8 cellular contexts compared by ENCODE assay signal in the genomic region with DNA sequence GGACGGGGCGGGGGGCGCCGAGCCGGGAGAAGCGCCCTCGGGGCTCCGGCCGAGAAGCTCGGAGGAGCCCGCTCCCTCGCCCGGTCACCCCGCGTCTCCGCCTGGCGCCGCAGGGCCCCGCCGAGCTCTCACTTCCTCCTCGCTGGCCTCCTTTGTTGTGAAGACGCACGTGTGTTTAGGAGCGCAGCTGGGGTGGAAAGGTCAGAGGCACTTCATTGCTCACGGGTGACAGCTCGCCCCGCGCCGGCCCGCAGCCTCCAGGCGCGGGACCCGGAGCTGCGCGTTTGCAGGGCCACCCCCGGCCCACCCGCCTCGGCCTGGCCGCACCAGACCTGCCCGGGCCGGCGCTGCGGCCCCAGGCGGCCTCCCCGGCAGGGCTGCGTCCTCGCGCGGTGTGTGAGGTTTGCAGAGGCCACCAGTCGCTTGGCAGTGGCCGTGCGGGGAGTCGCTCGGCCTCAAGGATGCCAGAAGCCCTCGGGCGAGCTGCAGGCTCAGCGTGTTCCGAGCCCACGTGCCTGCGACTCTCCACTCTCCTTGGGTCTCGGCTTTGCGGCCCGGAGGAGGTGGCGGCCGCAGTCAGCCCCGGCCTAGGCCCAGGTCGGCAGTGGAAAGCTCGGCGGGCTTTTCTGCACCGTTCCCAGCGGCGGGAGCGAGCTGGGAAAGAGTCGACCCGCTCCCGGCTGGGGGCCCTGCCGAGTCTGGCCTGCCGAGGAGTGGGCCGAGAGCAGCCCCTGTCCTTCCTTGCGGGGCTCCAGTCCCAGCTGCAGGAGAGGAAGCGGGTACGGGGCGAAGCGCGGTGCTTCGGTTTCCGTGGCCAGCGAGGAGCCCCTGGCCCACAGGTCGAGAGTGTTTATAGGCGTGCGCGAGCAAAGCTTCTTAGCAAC. TPM values are rescaled to one million over a fixed set of nuclear protein-coding genes. Genes with fewer than 3 reads are reported as not detected.
DNase-seq lines count a peak whose midpoint lies in the region; ATAC-seq lines count a peak whose summit lies in the region.

No MANE protein-coding gene starts in this region.

- H3K23ac ChIP-seq in neuronal stem cell (ENCODE audit: low read depth, low read length, poor library complexity), result peak overlapping the region; percentile 25

- no peak overlapping the region for H3K4ac ChIP-seq in neuronal stem cell (ENCODE audit: low read length)

- peaks cover 3 to 4% of the 10 kb centered on the region in 2 donors for H3K4me1 ChIP-seq in neuronal stem cell (ENCODE audit: control insufficient read depth in 2 of 2, insufficient read depth in 1 of 2, low read depth in 1 of 2, low read length in 2 of 2)

- H3K9me3 ChIP-seq in neuronal stem cell (replicated peaks in 1 of 2; ENCODE audit: control insufficient read depth in 2 of 2, insufficient read depth in 1 of 2, low read depth in 1 of 2, low read length in 2 of 2), result no peaks in the 10 kb centered on the region

- no peak overlapping the region for H2BK15ac ChIP-seq in neuronal stem cell (ENCODE audit: low read length)

- H2AK5ac ChIP-seq in neuronal stem cell (ENCODE audit: low read depth, low read length), result no peak overlapping the region

- peak overlapping the region; percentile 83 for H2AFZ ChIP-seq in neuronal stem cell (ENCODE audit: low read length)

- H2BK12ac ChIP-seq in neuronal stem cell (ENCODE audit: low read length), result no peak overlapping the region

- H2BK5ac ChIP-seq in neuronal stem cell (ENCODE audit: low read length), result peak overlapping the region; percentile 13

- H4K91ac ChIP-seq in neuronal stem cell (ENCODE audit: low read depth, low read length, poor library complexity), result no peak overlapping the region

- peaks cover 5% of the 10 kb centered on the region for H3K79me1 ChIP-seq in neuronal stem cell (ENCODE audit: low read depth, low read length)

- H3K27ac ChIP-seq in neuronal stem cell (replicated peaks; ENCODE audit: low read length), result no peak overlapping the region

- no peak overlapping the region for H2BK120ac ChIP-seq in neuronal stem cell (ENCODE audit: low read depth, low read length)

- no peaks in the 10 kb centered on the region for H3K36me3 ChIP-seq in neuronal stem cell (replicated peaks in 1 of 2; ENCODE audit: control insufficient read depth in 2 of 2, insufficient read depth in 2 of 2, low read length in 2 of 2)

- H3K4me3 ChIP-seq in neuronal stem cell (ENCODE audit: low read length in 2 of 2), result peak overlapping the region; percentile 18 to 46

- H4K8ac ChIP-seq in neuronal stem cell (ENCODE audit: low read depth, low read length), result no peak overlapping the region

- peak overlapping the region; percentile 73 for H3K4me2 ChIP-seq in neuronal stem cell (ENCODE audit: insufficient read depth, low read length, poor library complexity, severe bottlenecking)

- H3K27me3 ChIP-seq in neuronal stem cell (ENCODE audit: control insufficient read depth in 3 of 3, insufficient read depth in 3 of 3, low read depth in 1 of 3, low read length in 3 of 3), result peaks cover 52 to 92% (median 83%) of the 10 kb centered on the region in 3 experiments

- no CpG with 5 or more reads among the region's 92 CpGs for WGBS in neuronal stem cell (ENCODE audit: extremely low coverage in 2 of 2, insufficient read length in 2 of 2, insufficient replicate concordance in 1 of 2), 2 donors

- H3K18ac ChIP-seq in neuronal stem cell (ENCODE audit: low read length), result peak overlapping the region; percentile 92

- H3K9ac ChIP-seq in neuronal stem cell (ENCODE audit: low read depth, low read length, poor library complexity), result peak overlapping the region; percentile 82

- no peak overlapping the region for H3K14ac ChIP-seq in neuronal stem cell (ENCODE audit: low read length)

- ATAC-seq in GM21786 (IDR thresholded peaks at IDR 0.05; ENCODE audit: unreplicated experiment), result no peak
- ATAC-seq in HG03469 (IDR thresholded peaks at IDR 0.05; ENCODE audit: unreplicated experiment), result no peak
- no peak for ATAC-seq in HG02642 (IDR thresholded peaks at IDR 0.05; ENCODE audit: poor library complexity, unreplicated experiment)

- DNase-seq in ELF-1 (ENCODE audit: low read depth, low spot score) (peak; percentile 76), NCI-H226 (peak; percentile 12), germinal center (ENCODE audit: low spot score) (peak; percentile 72), neuronal stem cell (ENCODE audit: low spot score) (no peak), AG08396 (ENCODE audit: low spot score) (no peak)

RNA-seq across cellular contexts. Expression of a gene that starts 5.3 kb away (rescaled TPM):
- polyA plus RNA-seq in neuronal stem cell (2013, experiment 1 of 2), result 0.52 TPM
- 0.53 TPM for polyA plus RNA-seq in neuronal stem cell (2013, experiment 2 of 2)

Comparison
In these comparisons a context has a peak if more than half of its experiments do, and no peak if none do; other contexts are left out.
1. DNase-seq: peak in ELF-1 (single experiment), NCI-H226 (single experiment) and germinal center (single experiment); none in neuronal stem cell (single experiment) and AG08396 (single experiment).